Comparison of ENCODE assay signal across 8 cellular contexts in genomic region chr5:180069589-180070247, GRCh38. TPM values are rescaled to one million over a fixed set of nuclear protein-coding genes. Genes with fewer than 3 reads are reported as not detected.
DNase-seq lines count a peak whose midpoint lies in the region; ATAC-seq and TF ChIP-seq lines count a peak whose summit lies in the region.

No MANE protein-coding gene starts in this region.

- H3K27ac Mint-ChIP-seq in CD14-positive monocyte (peak overlapping the region; percentile 93 to 97 (median 96)), mesothelial cell of epicardium (no peak overlapping the region)
- H3K27ac Mint-ChIP-seq in central memory CD8-positive, alpha-beta T cell (ENCODE audit: low read depth), result no peak overlapping the region

- no peak for TF ChIP-seq POLR2A in vagina (IDR thresholded peaks at IDR 0.05)

- peaks cover 0 to 4% (median 3%) of the 10 kb centered on the region in 3 donors for H3K27me3 Mint-ChIP-seq in CD14-positive monocyte (ENCODE audit: low read depth in 3 of 3)
- no peaks in the 10 kb centered on the region for H3K27me3 Mint-ChIP-seq in central memory CD8-positive, alpha-beta T cell
- H3K27me3 Mint-ChIP-seq in mesothelial cell of epicardium (ENCODE audit: low read depth), result peaks cover 2% of the 10 kb centered on the region

- no peaks in the 10 kb centered on the region for H3K36me3 ChIP-seq in vagina

- H3K4me3 ChIP-seq in vagina, result peak overlapping the region; percentile 86 to 92

- H3K4me1 ChIP-seq in vagina, result peaks cover 27% of the 10 kb centered on the region

- TF ChIP-seq CTCF in CD14-positive monocyte (IDR thresholded peaks at IDR 0.05) (no peak), mesothelial cell of epicardium (IDR thresholded peaks at IDR 0.05; ENCODE audit: unreplicated experiment) (no peak), vagina (IDR thresholded peaks at IDR 0.05) (no peak)

- DNase-seq in CD14-positive monocyte (ENCODE audit: low spot score) (peak; percentile 93), MV-4-11 (lab: John Stamatoyannopoulos, UW) (peak; percentile 99), mesothelial cell of epicardium (ENCODE audit: low spot score in 2 of 2, unreplicated experiment in 2 of 2) (no peak), vagina (ENCODE audit: extremely low spot score in 2 of 2) (no peak)
- DNase-seq in central memory CD8-positive, alpha-beta T cell (ENCODE audit: low spot score in 2 of 2), result no peak
- no peak for DNase-seq in activated CD4-positive, alpha-beta T cell treated with anti-CD3 and anti-CD28 coated beads, Interleukin-2, amount 50 U/mL, for 1 hour

- peak overlapping the region; percentile 96 for H3K27ac ChIP-seq in vagina

- H3K9me3 Mint-ChIP-seq in CD14-positive monocyte (peaks cover 2 to 15% (median 9%) of the 10 kb centered on the region in 7 donors), mesothelial cell of epicardium (no peaks in the 10 kb centered on the region)
- H3K9me3 Mint-ChIP-seq in central memory CD8-positive, alpha-beta T cell, result no peaks in the 10 kb centered on the region

- H3K36me3 Mint-ChIP-seq in CD14-positive monocyte (peaks cover 7 to 12% of the 10 kb centered on the region in 2 donors), mesothelial cell of epicardium (peaks cover 2% of the 10 kb centered on the region)
- peaks cover 2% of the 10 kb centered on the region for H3K36me3 Mint-ChIP-seq in central memory CD8-positive, alpha-beta T cell (ENCODE audit: insufficient read depth)

- intact Hi-C loops in CD14-positive monocyte (cut with micrococcal nuclease), result loop anchor here in 1 of 2 donors (2.0 to 10.0 kb wide), 3 partner anchors 35 to 95 kb away; no protein-coding TSS in a partner anchor
- intact Hi-C loops in vagina (cut with DNase I), result no loop called here

- H3K4me3 Mint-ChIP-seq in CD14-positive monocyte, result peak overlapping the region; percentile 92 to 98
- peak overlapping the region; percentile 80 for H3K4me3 Mint-ChIP-seq in central memory CD8-positive, alpha-beta T cell
- peak overlapping the region; percentile 84 for H3K4me3 Mint-ChIP-seq in mesothelial cell of epicardium

- H3K9me3 ChIP-seq in vagina, result no peaks in the 10 kb centered on the region

- no peak for ATAC-seq in central memory CD8-positive, alpha-beta T cell (replicated peaks; ENCODE audit: extremely low read depth, poor library complexity, severe bottlenecking)
- no peak for ATAC-seq in HG03108 (IDR thresholded peaks at IDR 0.05; ENCODE audit: unreplicated experiment)
- no peak for ATAC-seq in GM18867 (IDR thresholded peaks at IDR 0.05; ENCODE audit: unreplicated experiment)

- H3K27me3 ChIP-seq in vagina, result no peaks in the 10 kb centered on the region

- H3K4me1 Mint-ChIP-seq in CD14-positive monocyte (peaks cover 48% of the 10 kb centered on the region), mesothelial cell of epicardium (peaks cover 33% of the 10 kb centered on the region)
- peaks cover 23% of the 10 kb centered on the region for H3K4me1 Mint-ChIP-seq in central memory CD8-positive, alpha-beta T cell

RNA-seq across cellular contexts. Expression of gene RNF130, which starts 1.8 kb away (rescaled TPM):
- 100 to 1,000 TPM; 376 to 439 TPM for polyA plus RNA-seq in CD14-positive monocyte
- total RNA-seq in mesothelial cell of epicardium (44.9 to 46.8 TPM (median 44.9 TPM) in 3 replicates), vagina (103 TPM)

Comparison
In these comparisons a context has a peak if more than half of its experiments do, and no peak if none do; other contexts are left out.
1. DNase-seq: peak in CD14-positive monocyte (single experiment) and MV-4-11 (single experiment); none in central memory CD8-positive, alpha-beta T cell (0 of 2), mesothelial cell of epicardium (0 of 2), vagina (0 of 2) and activated CD4-positive, alpha-beta T cell treated with anti-CD3 and anti-CD28 coated beads, Interleukin-2, amount 50 U/mL, for 1 hour (single experiment).
2. H3K27ac Mint-ChIP-seq: peak in CD14-positive monocyte (7 of 7); none in central memory CD8-positive, alpha-beta T cell (single experiment) and mesothelial cell of epicardium (single experiment).
3. Peak in every context shown above with its lines, with median percentiles within 50 percentile points of each other: H3K4me3 Mint-ChIP-seq.